23 cellular contexts compared by ENCODE assay signal in genomic region chr4:166075599-166075998, GRCh38.
DNase-seq lines count a peak whose midpoint lies in the region; ATAC-seq, FAIRE-seq and TF ChIP-seq lines count a peak whose summit lies in the region.
"Had no signal": no experiment of that assay in that cellular context is flagged by ENCODE, and none has a peak within 500 bp of the region (broad histone marks: within the 10 kb centered on the region; RNA-seq: fewer than 3 reads in every experiment).

No MANE protein-coding gene starts in this region.

- ATAC-seq in HepG2 (no peak), right lobe of liver (no peak), PC-3 (peak; percentile 74)
- no peak for ATAC-seq in effector memory CD8-positive, alpha-beta T cell (replicated peaks)
- ATAC-seq: A549; CD8-positive, alpha-beta T cell; GM12878 had no signal

- FAIRE-seq in HepG2 (lab: Jason Lieb, UNC) = no peak
- FAIRE-seq: A549, GM12878, GM12892, GM18507 had no signal

- H3K4me3 Mint-ChIP-seq in effector memory CD8-positive, alpha-beta T cell = no peak overlapping the region
- H3K4me3 Mint-ChIP-seq: B cell; CD4-positive, alpha-beta T cell; CD8-positive, alpha-beta T cell had no signal

- H3K4me2 ChIP-seq in HepG2 (ENCODE audit: low read depth, low read length) (no peak overlapping the region), PC-3 (ENCODE audit: low read length) (peak overlapping the region; percentile 45)
- H3K4me2 ChIP-seq: A549; BLaER1 treated with 17β-estradiol and CSF1 and Interleukin-3, amounts not matched to agents 10 nM and 100 nM had no signal

- no peaks in the 10 kb centered on the region for H3K27me3 Mint-ChIP-seq in effector memory CD8-positive, alpha-beta T cell
- H3K27me3 Mint-ChIP-seq: B cell; CD4-positive, alpha-beta T cell had no signal

- H3K4me3 ChIP-seq in HepG2 (replicated peaks in 1 of 3; ENCODE audit: insufficient read depth in 1 of 3, low read depth in 2 of 3, low read length in 3 of 3) = no peak overlapping the region
- H3K4me3 ChIP-seq in right lobe of liver = no peak overlapping the region
- no peak overlapping the region for H3K4me3 ChIP-seq in PC-3 (ENCODE audit: low read length)
- H3K4me3 ChIP-seq: A549; BLaER1 treated with 17β-estradiol and CSF1 and Interleukin-3, amounts not matched to agents 10 nM and 100 nM; GM12878 had no signal

- no peaks in the 10 kb centered on the region for H3K9me2 ChIP-seq in PC-3 (replicated peaks; ENCODE audit: low read length)

- BruUV-seq in HepG2 (replicated peaks; lab: Mats Ljungman, UMichigan) (no TSS peak), PC-3 (replicated peaks; lab: Mats Ljungman, UMichigan) (no TSS peak)

- in situ Hi-C loops in HepG2 (cut with HindIII; ENCODE audit: extremely low pct_ligation_motif_present, low pct_unique_long_range_greater_than_20kb) = no loop called here

- CTCF ChIA-PET in HepG2 (lab: Yijun Ruan, JAX; ENCODE audit: low intra/inter-chr PET ratio, low total read pairs) = no interaction called here
- CTCF ChIA-PET in PC-3 (lab: Charles Lee) = no interaction called here

- H4K20me1 ChIP-seq in HepG2 (ENCODE audit: insufficient read depth, low read length) = no peaks in the 10 kb centered on the region
- H4K20me1 ChIP-seq in PC-3 (ENCODE audit: low read length) = no peaks in the 10 kb centered on the region
- H4K20me1 ChIP-seq: BLaER1 treated with 17β-estradiol and CSF1 and Interleukin-3, amounts not matched to agents 10 nM and 100 nM had no signal

- no peak overlapping the region for H3K27ac Mint-ChIP-seq in effector memory CD8-positive, alpha-beta T cell
- H3K27ac Mint-ChIP-seq: B cell; CD4-positive, alpha-beta T cell; CD8-positive, alpha-beta T cell had no signal

- TF ChIP-seq CTCF in HepG2 (CRISPR knock-in tag; IDR thresholded peaks at IDR 0.05) (no peak), right lobe of liver (IDR thresholded peaks at IDR 0.05) (no peak), PC-3 (conservative IDR thresholded peaks at IDR 0.05; ENCODE audit: low read depth, low read length) (no peak)

- H2AFZ ChIP-seq in HepG2 (ENCODE audit: low read length) = no peak overlapping the region
- no peak overlapping the region for H2AFZ ChIP-seq in PC-3 (ENCODE audit: low read length)

- H3K9ac ChIP-seq in HepG2 (ENCODE audit: insufficient read depth, low read depth, low read length) = no peak overlapping the region
- no peak overlapping the region for H3K9ac ChIP-seq in PC-3 (ENCODE audit: low read length)
- H3K9ac ChIP-seq: BLaER1 treated with 17β-estradiol and CSF1 and Interleukin-3, amounts not matched to agents 10 nM and 100 nM had no signal

- TF ChIP-seq EP300 in HepG2 (IDR thresholded peaks at IDR 0.05; ENCODE audit: low read depth in 2 of 2, low read length in 2 of 2) (no peak), HepG2 (CRISPR knock-in tag; IDR thresholded peaks at IDR 0.05; ENCODE audit: borderline replicate concordance) (no peak)

- intact Hi-C loops in HepG2 (cut with micrococcal nuclease; ENCODE audit: unreplicated experiment) (no loop called here), right lobe of liver (cut with DNase I) (no loop called here), PC-3 (cut with micrococcal nuclease) (loop anchor here (2.0 to 10.0 kb wide), 4 partner anchors 33 to 421 kb away; no protein-coding TSS in a partner anchor)

- no peak for TF ChIP-seq POLR2A in HepG2 (IDR thresholded peaks at IDR 0.05; ENCODE audit: insufficient read depth in 1 of 2, low read depth in 2 of 2, low read length in 2 of 2)
- no peak for TF ChIP-seq POLR2A in right lobe of liver (IDR thresholded peaks at IDR 0.05)

- H3K4me1 Mint-ChIP-seq in effector memory CD8-positive, alpha-beta T cell (ENCODE audit: low read depth in 2 of 2) = no peaks in the 10 kb centered on the region
- H3K4me1 Mint-ChIP-seq: B cell had no signal

- POLR2A ChIA-PET in HepG2 (lab: Yijun Ruan, JAX) (no interaction called here), PC-3 (lab: Charles Lee; ENCODE audit: unreplicated experiment) (no interaction called here)

- peaks cover 0 to 4% of the 10 kb centered on the region in 2 donors for H3K9me3 Mint-ChIP-seq in effector memory CD8-positive, alpha-beta T cell

- H3K27ac ChIP-seq in HepG2 (ENCODE audit: extremely low read length, insufficient read depth, low read length) (no peak overlapping the region), right lobe of liver (no peak overlapping the region), PC-3 (ENCODE audit: low read length) (no peak overlapping the region)
- H3K27ac ChIP-seq: 22Rv1; A549; BLaER1 treated with 17β-estradiol and CSF1 and Interleukin-3, amounts not matched to agents 10 nM and 100 nM; C4-2B had no signal

- H3F3A ChIP-seq in PC-3 (ENCODE audit: low read length, unreplicated experiment) = no peaks in the 10 kb centered on the region

- H3K36me3 ChIP-seq in HepG2 (replicated peaks in 1 of 2; ENCODE audit: control insufficient read depth in 1 of 2, insufficient read depth in 2 of 2, low read length in 2 of 2) (no peaks in the 10 kb centered on the region), right lobe of liver (no peaks in the 10 kb centered on the region), PC-3 (ENCODE audit: low read depth, low read length) (no peaks in the 10 kb centered on the region)
- H3K36me3 ChIP-seq: BLaER1 treated with 17β-estradiol and CSF1 and Interleukin-3, amounts not matched to agents 10 nM and 100 nM had no signal

- DNase-seq in HepG2 (ENCODE audit: low spot score) = no peak
- DNase-seq in right lobe of liver = no peak
- DNase-seq in PC-3 = peak; percentile 62
- DNase-seq in effector memory CD8-positive, alpha-beta T cell = no peak
- DNase-seq in DMS153 treated with DMSO at 0.1 percent for 48 hours (lab: John Stamatoyannopoulos, UW; ENCODE audit: unreplicated experiment) = no peak
- DNase-seq: AML-193; Caco-2; Calu3; CD4-positive, alpha-beta T cell; CD8-positive, alpha-beta T cell; DMS53; DMS79; DND-41; EL; GDM1 had no signal

- no peaks in the 10 kb centered on the region for H3K9me3 ChIP-seq in HepG2 (ENCODE audit: low read length)
- H3K9me3 ChIP-seq in right lobe of liver = no peaks in the 10 kb centered on the region
- no peaks in the 10 kb centered on the region for H3K9me3 ChIP-seq in PC-3 (ENCODE audit: low read length)
- H3K9me3 ChIP-seq: A549; BLaER1 treated with 17β-estradiol and CSF1 and Interleukin-3, amounts not matched to agents 10 nM and 100 nM; Caco-2 had no signal

- H3K27me3 ChIP-seq in HepG2 (ENCODE audit: control insufficient read depth in 1 of 2, insufficient read depth in 2 of 2, low read length in 2 of 2) (no peaks in the 10 kb centered on the region), right lobe of liver (no peaks in the 10 kb centered on the region), PC-3 (ENCODE audit: low read length) (no peaks in the 10 kb centered on the region)
- H3K27me3 ChIP-seq: BLaER1 treated with 17β-estradiol and CSF1 and Interleukin-3, amounts not matched to agents 10 nM and 100 nM had no signal

- H3K79me2 ChIP-seq in HepG2 (ENCODE audit: insufficient read depth, low read length) (no peaks in the 10 kb centered on the region), PC-3 (ENCODE audit: low read length) (no peaks in the 10 kb centered on the region)

- TF ChIP-seq RAD21 in HepG2 (CRISPR knock-in tag; IDR thresholded peaks at IDR 0.05) = no peak

- no peaks in the 10 kb centered on the region for H3K36me3 Mint-ChIP-seq in effector memory CD8-positive, alpha-beta T cell (ENCODE audit: insufficient read depth)
- H3K36me3 Mint-ChIP-seq: CD8-positive, alpha-beta T cell had no signal

- H3K4me1 ChIP-seq in HepG2 (ENCODE audit: insufficient read depth, low read length) = no peaks in the 10 kb centered on the region
- H3K4me1 ChIP-seq in right lobe of liver = no peaks in the 10 kb centered on the region
- H3K4me1 ChIP-seq in PC-3 (ENCODE audit: insufficient read depth, low read length) = peaks cover 34% of the 10 kb centered on the region
- H3K4me1 ChIP-seq: A549; BLaER1 treated with 17β-estradiol and CSF1 and Interleukin-3, amounts not matched to agents 10 nM and 100 nM; Caco-2 had no signal

- 0% methylated on average over 1 of the region's 1 CpG for WGBS in HepG2 (ENCODE audit: low lambda C conversion rate)
- WGBS in right lobe of liver (ENCODE audit: insufficient coverage, low coverage, low lambda C conversion rate, missing lambda C conversion rate) = 47% methylated on average over 1 of the region's 1 CpG

TF ChIP-seq in HepG2, 621 proteins besides CTCF, POLR2A, EP300 and RAD21:
- 0 out of 2 replicates have a peak, but pooled peaks have one; percentile 12 for TF ChIP-seq RXRB (CRISPR knock-in tag; IDR thresholded peaks at IDR 0.05; ENCODE audit: borderline replicate concordance)
- TF ChIP-seq EZH2 (conservative IDR thresholded peaks at IDR 0.05; ENCODE audit: low read depth, low read length) = no peak
